ENCODE assay signal across 24 cellular contexts in the genomic region with DNA sequence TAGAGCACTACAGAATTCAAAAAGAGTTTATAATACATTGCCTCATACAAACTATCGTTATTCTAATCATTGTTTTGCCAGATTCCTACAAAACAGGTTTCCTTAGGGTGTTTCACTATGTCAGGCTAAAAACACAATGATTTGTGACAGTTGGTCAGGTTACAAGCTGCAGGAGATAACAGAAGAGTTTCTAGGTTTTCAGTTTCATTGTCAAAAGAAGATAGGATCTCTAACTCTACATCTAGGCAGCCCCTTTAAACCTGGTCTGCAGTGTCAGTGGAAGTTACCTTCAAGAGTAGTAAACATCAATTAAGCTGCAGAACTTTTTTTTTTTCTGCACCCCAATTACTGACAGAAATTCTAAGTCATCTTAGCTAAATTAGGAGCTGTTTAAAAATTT.
"Had no signal": no experiment of that assay in that cellular context is flagged by ENCODE, and none has a peak within 500 bp of the region (broad histone marks: within the 10 kb centered on the region; RNA-seq: fewer than 3 reads in every experiment).

No MANE protein-coding gene starts in this region.

- H3K27me3 ChIP-seq: SJCRH30 had no signal

- H3K4me3 ChIP-seq: K562, SJCRH30, SK-N-MC had no signal

- H3K27ac ChIP-seq: HL-60, KMS-11, SJCRH30, SK-N-MC had no signal

- H3K36me3 Mint-ChIP-seq: IgD-negative memory B cell had no signal

- H3K4me1 ChIP-seq: SJCRH30 had no signal

- H3K36me3 ChIP-seq: SJCRH30 had no signal

- H3K27ac Mint-ChIP-seq: IgD-negative memory B cell had no signal

- DNase-seq: Kasumi-1, MV-4-11, NCI-H1048, NCI-H1105, NCI-H1436 treated with DMSO at 0.1 percent for 48 hours, NCI-H1694, NCI-H187 treated with DMSO at 0.1 percent for 48 hours, NCI-H2029 treated with DMSO at 0.1 percent for 48 hours, NCI-H2171 treated with DMSO at 0.1 percent for 48 hours, NCI-H345, NCI-H446 treated with DMSO at 0.1 percent for 48 hours, NCI-H510A treated with DMSO at 0.1 percent for 48 hours, NCI-H526, NCI-H82, PC-3, SHP77 treated with DMSO at 0.1 percent for 48 hours, SJCRH30 had no signal

- H3K9me3 ChIP-seq: SJCRH30 had no signal

- H3K4me2 ChIP-seq: KMS-11 had no signal

- H3K27me3 Mint-ChIP-seq: IgD-negative memory B cell had no signal

- H3K4me1 Mint-ChIP-seq: IgD-negative memory B cell had no signal

- ATAC-seq: K562, Panc1, PC-3, Right ventricle myocardium inferior had no signal

- H3K4me3 Mint-ChIP-seq: IgD-negative memory B cell had no signal

- H3K9ac ChIP-seq: KMS-11 had no signal
